In genomic region chr14:59688224-59689170, GRCh38 we compare ENCODE assay signal across 9 cellular contexts.
DNase-seq lines count a peak whose midpoint lies in the region; ATAC-seq and TF ChIP-seq lines count a peak whose summit lies in the region.
"Had no signal": no experiment of that assay in that cellular context is flagged by ENCODE, and none has a peak within 500 bp of the region (broad histone marks: within the 10 kb centered on the region; RNA-seq: fewer than 3 reads in every experiment).

No MANE protein-coding gene starts in this region.

- ATAC-seq in GM19351 (IDR thresholded peaks at IDR 0.05; ENCODE audit: unreplicated experiment), result peak; percentile 100
- peak; percentile 99 for ATAC-seq in HG03139 (IDR thresholded peaks at IDR 0.05; ENCODE audit: unreplicated experiment)
- peak; percentile 64 for ATAC-seq in stimulated activated memory B cell treated with anti-CD40 and anti-IgM and Interleukin-4, amounts not matched to agents 10 μg/mL and 1 μg/mL and 100 μg/mL, for 72 hours

- peak in 1 of 2 donors; percentile 47 for TF ChIP-seq CTCF in suprapubic skin (IDR thresholded peaks at IDR 0.05)

- H3K4me1 Mint-ChIP-seq in stimulated activated memory B cell treated with anti-CD40 and anti-IgM and Interleukin-4, amounts not matched to agents 10 μg/mL and 1 μg/mL and 100 μg/mL, for 72 hours, result no peaks in the 10 kb centered on the region

- no peak overlapping the region for H3K9ac ChIP-seq in adipocyte (ENCODE audit: low read length)

- peaks cover 12% of the 10 kb centered on the region for H3K27me3 ChIP-seq in adipocyte (replicated peaks; ENCODE audit: control insufficient read depth, insufficient read depth, low read length)
- no peaks in the 10 kb centered on the region for H3K27me3 ChIP-seq in suprapubic skin

- no peak overlapping the region for H3K27ac Mint-ChIP-seq in stimulated activated memory B cell treated with anti-CD40 and anti-IgM and Interleukin-4, amounts not matched to agents 10 μg/mL and 1 μg/mL and 100 μg/mL, for 72 hours
- H3K27ac Mint-ChIP-seq: activated naive CD8-positive, alpha-beta T cell had no signal

- no peak for TF ChIP-seq POLR2A in suprapubic skin (IDR thresholded peaks at IDR 0.05)

- no peak overlapping the region for H3K27ac ChIP-seq in suprapubic skin

- H3K9me3 ChIP-seq in adipocyte (ENCODE audit: control insufficient read depth, low read length) (peaks cover 11% of the 10 kb centered on the region), suprapubic skin (peaks cover 10% of the 10 kb centered on the region)

- WGBS in suprapubic skin, result 69% methylated on average over 5 of the region's 8 CpGs

- peaks cover 41% of the 10 kb centered on the region for H3K27me3 Mint-ChIP-seq in stimulated activated memory B cell treated with anti-CD40 and anti-IgM and Interleukin-4, amounts not matched to agents 10 μg/mL and 1 μg/mL and 100 μg/mL, for 72 hours

- no peak overlapping the region for H3K4me3 Mint-ChIP-seq in stimulated activated memory B cell treated with anti-CD40 and anti-IgM and Interleukin-4, amounts not matched to agents 10 μg/mL and 1 μg/mL and 100 μg/mL, for 72 hours
- H3K4me3 Mint-ChIP-seq: activated naive CD8-positive, alpha-beta T cell had no signal

- DNase-seq in EL (peak; percentile 57), NCI-H524 (lab: John Stamatoyannopoulos, UW) (peak; percentile 74 to 81), adipocyte (ENCODE audit: low read depth) (peak; percentile 76), iPS DF 4.7 (ENCODE audit: extremely low read depth, low spot score) (peak; percentile 22), suprapubic skin (ENCODE audit: low spot score in 2 of 2) (no peak)

- H3K4me3 ChIP-seq in adipocyte (ENCODE audit: low read length) (no peak overlapping the region), suprapubic skin (no peak overlapping the region)

- TF ChIP-seq EP300 in suprapubic skin (IDR thresholded peaks at IDR 0.05), result no peak

- H3K36me3 ChIP-seq in adipocyte (ENCODE audit: control insufficient read depth, insufficient read depth, low read length, severe bottlenecking), result no peaks in the 10 kb centered on the region
- H3K36me3 ChIP-seq in suprapubic skin, result no peaks in the 10 kb centered on the region

- no peaks in the 10 kb centered on the region for H3K36me3 Mint-ChIP-seq in stimulated activated memory B cell treated with anti-CD40 and anti-IgM and Interleukin-4, amounts not matched to agents 10 μg/mL and 1 μg/mL and 100 μg/mL, for 72 hours
- H3K36me3 Mint-ChIP-seq: activated naive CD8-positive, alpha-beta T cell had no signal

- no peaks in the 10 kb centered on the region for H3K9me3 Mint-ChIP-seq in stimulated activated memory B cell treated with anti-CD40 and anti-IgM and Interleukin-4, amounts not matched to agents 10 μg/mL and 1 μg/mL and 100 μg/mL, for 72 hours

- H3K4me1 ChIP-seq in adipocyte (ENCODE audit: control insufficient read depth, insufficient read depth, low read length) (peaks cover 5% of the 10 kb centered on the region), suprapubic skin (no peaks in the 10 kb centered on the region)

Comparison
In these comparisons a context has a peak if more than half of its experiments do, and no peak if none do; other contexts are left out.
1. DNase-seq: peak in EL (single experiment), NCI-H524 (2 of 2), adipocyte (single experiment) and iPS DF 4.7 (single experiment); none in suprapubic skin (0 of 2).
2. Peak in every context shown above with its lines, with median percentiles within 50 percentile points of each other: ATAC-seq.